36 cellular contexts compared by ENCODE assay signal in genomic region chr6:148110925-148111324, GRCh38.
"Had no signal": no experiment of that assay in that cellular context is flagged by ENCODE, and none has a peak within 500 bp of the region (broad histone marks: within the 10 kb centered on the region; RNA-seq: fewer than 3 reads in every experiment).

No MANE protein-coding gene starts in this region.

- H3K36me3 ChIP-seq: MG63 had no signal

- H3K27me3 ChIP-seq: MG63 had no signal

- H3K9me3 ChIP-seq: MG63 had no signal

- DNase-seq: Kasumi-1, MG63, MM.1S, MV-4-11, NCI-H1048, NCI-H1092, NCI-H1092 treated with DMSO at 0.1 percent for 48 hours, NCI-H1105, NCI-H1105 treated with DMSO at 0.1 percent for 48 hours, NCI-H1417, NCI-H1417 treated with DMSO at 0.1 percent for 48 hours, NCI-H1436, NCI-H1436 treated with DMSO at 0.1 percent for 48 hours, NCI-H146, NCI-H1694, NCI-H1694 treated with DMSO at 0.1 percent for 48 hours, NCI-H187, NCI-H187 treated with DMSO at 0.1 percent for 48 hours, NCI-H1930, NCI-H2029, NCI-H2029 treated with DMSO at 0.1 percent for 48 hours, NCI-H2081, NCI-H2081 treated with DMSO at 0.1 percent for 48 hours, NCI-H2107, NCI-H2171, NCI-H2171 treated with DMSO at 0.1 percent for 48 hours, NCI-H2227 treated with DMSO at 0.1 percent for 48 hours, NCI-H226, NCI-H345, NCI-H446, NCI-H446 treated with DMSO at 0.1 percent for 48 hours, NCI-H510A, NCI-H510A treated with DMSO at 0.1 percent for 48 hours, NCI-H524, NCI-H524 treated with DMSO at 0.1 percent for 48 hours, NCI-H526 had no signal

- H3K4me3 ChIP-seq: MG63 had no signal
